Comparison of ENCODE assay signal across 8 cellular contexts in genomic region chr11:19777342-19778102, GRCh38.
A peak's percentile ranks its signal among the peaks of the same experiment; 100 is the strongest.
DNase-seq lines count a peak whose midpoint lies in the region; ATAC-seq and TF ChIP-seq lines count a peak whose summit lies in the region.

No MANE protein-coding gene starts in this region.

- peak overlapping the region; percentile 52 to 60 for H3K4me3 ChIP-seq in ascending aorta

- no peaks in the 10 kb centered on the region for H3K27me3 ChIP-seq in ascending aorta

- no peak for TF ChIP-seq POLR2A in erythroblast (IDR thresholded peaks at IDR 0.05; ENCODE audit: low read length)

- no peaks in the 10 kb centered on the region for H3K9me3 ChIP-seq in ascending aorta

- peaks cover 0 to 3% of the 10 kb centered on the region in 2 donors for H3K36me3 ChIP-seq in ascending aorta

- intact Hi-C loops in ascending aorta (cut with DNase I) = no loop called here

- peak; percentile 75 for DNase-seq in EH (ENCODE audit: low read depth)
- DNase-seq in ascending aorta (ENCODE audit: low spot score in 2 of 2) = no peak
- DNase-seq in iris pigment epithelial cell (ENCODE audit: low read depth) = peak; percentile 78
- DNase-seq in stimulated activated naive CD8-positive, alpha-beta T cell treated with anti-CD3 and anti-CD28 coated beads, Interleukin-15, Interleukin-2, amounts not matched to agents 100 U/mL and 50 U/mL, for 24 hours = peak; percentile 7
- no peak for DNase-seq in SIG-M5 (lab: John Stamatoyannopoulos, UW)
- no peak for DNase-seq in erythroblast (lab: John Stamatoyannopoulos, UW)

- ATAC-seq in GM19372 (IDR thresholded peaks at IDR 0.05; ENCODE audit: low read depth, unreplicated experiment) (peak; percentile 63), HG03196 (IDR thresholded peaks at IDR 0.05; ENCODE audit: unreplicated experiment) (peak; percentile 63)
- peak; percentile 65 for ATAC-seq in stimulated activated naive CD8-positive, alpha-beta T cell treated with anti-CD3 and anti-CD28 coated beads, Interleukin-15, Interleukin-2, amounts not matched to agents 100 U/mL and 50 U/mL, for 24 hours

- peak overlapping the region; percentile 2 to 27 for H3K27ac ChIP-seq in ascending aorta

- TF ChIP-seq CTCF in ascending aorta (IDR thresholded peaks at IDR 0.05) = no peak

- peaks cover 21 to 45% of the 10 kb centered on the region in 2 donors for H3K4me1 ChIP-seq in ascending aorta

Comparison
In these comparisons a context has a peak if more than half of its experiments do, and no peak if none do; other contexts are left out.
1. DNase-seq: peak in EH (single experiment), iris pigment epithelial cell (single experiment) and stimulated activated naive CD8-positive, alpha-beta T cell treated with anti-CD3 and anti-CD28 coated beads, Interleukin-15, Interleukin-2, amounts not matched to agents 100 U/mL and 50 U/mL, for 24 hours (single experiment); none in ascending aorta (0 of 2), SIG-M5 (single experiment) and erythroblast (0 of 2).
2. Peak in every context shown above with its lines, with median percentiles within 50 percentile points of each other: ATAC-seq.